Comparison of ENCODE assay signal across 9 cellular contexts in the genomic region with DNA sequence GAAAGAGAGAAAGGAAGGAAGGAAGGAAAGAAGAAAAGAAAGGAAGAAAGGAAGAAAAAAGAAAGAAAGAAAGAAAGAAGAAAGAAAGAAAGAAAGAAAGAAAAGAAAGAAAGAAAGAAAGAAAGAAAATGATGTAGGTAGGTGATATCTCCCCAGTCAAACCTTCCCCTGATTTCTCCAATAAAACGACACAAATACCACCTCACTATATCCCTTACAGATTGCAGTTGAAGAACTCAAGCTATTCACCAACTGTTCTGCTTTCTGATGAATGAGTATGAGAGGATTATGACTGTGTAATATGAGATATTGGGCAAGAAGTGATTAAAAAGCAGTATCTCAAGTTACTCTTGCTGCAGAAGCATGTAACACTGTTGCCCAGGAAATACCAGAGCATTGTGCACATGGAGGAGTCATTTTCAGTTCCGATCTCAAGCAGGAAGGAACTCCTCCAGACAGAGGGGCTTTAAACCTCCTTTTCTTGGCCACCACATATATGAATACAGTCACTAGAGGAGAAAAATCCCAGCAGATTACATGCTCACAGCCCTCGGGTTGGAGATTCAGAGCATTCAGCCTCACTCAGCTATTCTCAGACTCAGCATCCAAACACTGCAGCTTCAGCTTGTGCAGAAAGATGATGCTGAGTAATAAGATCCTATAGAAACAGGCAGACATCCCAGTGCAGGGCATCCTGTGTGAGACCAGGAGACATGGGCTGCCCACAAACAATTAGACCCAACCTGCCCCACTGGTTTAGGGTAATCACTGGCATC.
DNase-seq lines count a peak whose midpoint lies in the region; ATAC-seq, FAIRE-seq and TF ChIP-seq lines count a peak whose summit lies in the region.
"Had no signal": no experiment of that assay in that cellular context is flagged by ENCODE, and none has a peak within 500 bp of the region (broad histone marks: within the 10 kb centered on the region; RNA-seq: fewer than 3 reads in every experiment).

No MANE protein-coding gene starts in this region.

- peaks cover 9 to 11% of the 10 kb centered on the region in 2 donors for H3K4me1 ChIP-seq in kidney (ENCODE audit: control insufficient read depth in 1 of 2, insufficient read depth in 1 of 2, low read depth in 1 of 2, low read length in 2 of 2)

- intact Hi-C loops in kidney (cut with DNase I), result no loop called here

- H3K27ac Mint-ChIP-seq in chondrocyte (ENCODE audit: unreplicated experiment), result peak overlapping the region; percentile 92

- H3K27ac ChIP-seq in kidney (ENCODE audit: low read depth in 2 of 2, low read length in 2 of 2), result no peak overlapping the region

- no peak overlapping the region for H3K9ac ChIP-seq in kidney (ENCODE audit: low read length in 2 of 2)

- peak overlapping the region in 1 of 2 donors; percentile 35 for H3K4me3 ChIP-seq in kidney (ENCODE audit: low read length in 2 of 2)

- H3K36me3 Mint-ChIP-seq in chondrocyte (ENCODE audit: low read depth), result no peaks in the 10 kb centered on the region

- no peaks in the 10 kb centered on the region for H3K9me3 ChIP-seq in kidney (ENCODE audit: control insufficient read depth in 1 of 2, low read length in 2 of 2)

- DNase-seq in EH (ENCODE audit: low read depth) (peak; percentile 97), chondrocyte (ENCODE audit: low spot score) (no peak), myocyte (ENCODE audit: low read depth) (peak; percentile 91), NCI-H526 (lab: John Stamatoyannopoulos, UW) (no peak), NCI-H748 treated with DMSO at 0.1 percent for 48 hours (lab: John Stamatoyannopoulos, UW) (no peak), kidney (no peak)

- H3K4me3 Mint-ChIP-seq in chondrocyte (ENCODE audit: unreplicated experiment), result peak overlapping the region; percentile 57

- TF ChIP-seq CTCF in chondrocyte (IDR thresholded peaks at IDR 0.05) (no peak), kidney (IDR thresholded peaks at IDR 0.05; ENCODE audit: borderline replicate concordance, extremely low read depth, insufficient read depth) (no peak)

- peaks cover 42% of the 10 kb centered on the region for H3K4me1 Mint-ChIP-seq in chondrocyte (ENCODE audit: low read depth)

- peak; percentile 58 for ATAC-seq in HG02852 (IDR thresholded peaks at IDR 0.05; ENCODE audit: unreplicated experiment)

- no peak for FAIRE-seq in kidney (lab: Jason Lieb, UNC)
- FAIRE-seq: TTC549 had no signal

- peaks cover 3% of the 10 kb centered on the region for H3K9me3 Mint-ChIP-seq in chondrocyte (ENCODE audit: low read depth)

- H3K36me3 ChIP-seq in kidney (ENCODE audit: control insufficient read depth in 1 of 2, insufficient read depth in 2 of 2, low read length in 2 of 2), result no peaks in the 10 kb centered on the region

- H3K27me3 Mint-ChIP-seq in chondrocyte (ENCODE audit: low read depth), result no peaks in the 10 kb centered on the region

TF ChIP-seq in PFSK-1, 5 proteins besides CTCF, POLR2A, EP300 and RAD21:
- no peak for TF ChIP-seq POLR2AphosphoS5 (IDR thresholded peaks at IDR 0.05; ENCODE audit: low read depth, low read length)
- peak; percentile 70; the same call in 1 of the 2 replicates for TF ChIP-seq SIN3A (IDR thresholded peaks at IDR 0.05; ENCODE audit: borderline replicate concordance, insufficient read depth, low read length)

Comparison
In these comparisons a context has a peak if more than half of its experiments do, and no peak if none do; other contexts are left out.
1. DNase-seq: peak in EH (single experiment) and myocyte (single experiment); none in chondrocyte (single experiment), NCI-H526 (0 of 2), NCI-H748 treated with DMSO at 0.1 percent for 48 hours (single experiment) and kidney (single experiment).